34 cellular contexts compared by ENCODE assay signal in genomic region chr15:70770863-70771262, GRCh38. TPM values are rescaled to one million over a fixed set of nuclear protein-coding genes. Genes with fewer than 3 reads are reported as not detected.
DNase-seq lines count a peak whose midpoint lies in the region; ATAC-seq, FAIRE-seq and TF ChIP-seq lines count a peak whose summit lies in the region.
"Had no signal": no experiment of that assay in that cellular context is flagged by ENCODE, and none has a peak within 500 bp of the region (broad histone marks: within the 10 kb centered on the region; RNA-seq: fewer than 3 reads in every experiment).

No MANE protein-coding gene starts in this region.

- H3K4me3 Mint-ChIP-seq in activated naive CD8-positive, alpha-beta T cell treated with anti-CD3 and anti-CD28 coated beads, Interleukin-2, amount 50 U/mL, for 24 hours: no peak overlapping the region
- H3K4me3 Mint-ChIP-seq: activated naive CD8-positive, alpha-beta T cell; central memory CD8-positive, alpha-beta T cell; dendritic cell treated with granulocyte-macrophage colony-stimulating factor and Interleukin-4, amounts not matched to agents 40 ng/mL and 50 ng/mL, for 4 days; natural killer cell treated with Interleukin-12 subunit alpha and Interleukin-12 subunit beta and Interleukin-15 and Interleukin-18, amount 100 ng/mL, for 72 hours; T-cell had no signal

- no peaks in the 10 kb centered on the region for H3K36me3 Mint-ChIP-seq in activated naive CD8-positive, alpha-beta T cell treated with anti-CD3 and anti-CD28 coated beads, Interleukin-2, amount 50 U/mL, for 24 hours (ENCODE audit: low read depth)
- H3K36me3 Mint-ChIP-seq: activated naive CD8-positive, alpha-beta T cell; natural killer cell treated with Interleukin-12 subunit alpha and Interleukin-12 subunit beta and Interleukin-15 and Interleukin-18, amount 100 ng/mL, for 72 hours; T-cell had no signal

- ATAC-seq in pancreas (peak in 3 of 4 donors; percentile 14 to 55 (median 45)), GM18520 (IDR thresholded peaks at IDR 0.05; ENCODE audit: unreplicated experiment) (no peak), HG03196 (IDR thresholded peaks at IDR 0.05; ENCODE audit: unreplicated experiment) (no peak), HG03342 (IDR thresholded peaks at IDR 0.05; ENCODE audit: unreplicated experiment) (no peak)
- ATAC-seq in activated naive CD8-positive, alpha-beta T cell treated with anti-CD3 and anti-CD28 coated beads, Interleukin-2, amount 50 U/mL, for 24 hours: no peak
- ATAC-seq: HepG2; natural killer cell treated with Interleukin-12 subunit alpha and Interleukin-12 subunit beta and Interleukin-15 and Interleukin-18, amount 100 ng/mL, for 72 hours; T-cell had no signal

- H3K27me3 ChIP-seq in endothelial cell of umbilical vein (ENCODE audit: control insufficient read depth in 2 of 2, insufficient read depth in 2 of 2, low read length in 2 of 2) (no peaks in the 10 kb centered on the region), pancreas (no peaks in the 10 kb centered on the region)
- H3K27me3 ChIP-seq: ascending aorta; BLaER1 treated with 17β-estradiol and CSF1 and Interleukin-3, amounts not matched to agents 10 nM and 100 nM; upper lobe of left lung had no signal

- no peak overlapping the region for H3K27ac ChIP-seq in HEK293 (ENCODE audit: extremely low read depth, low read depth, low read length)
- H3K27ac ChIP-seq in RWPE1: no peak overlapping the region
- peak overlapping the region; percentile 60 for H3K27ac ChIP-seq in endothelial cell of umbilical vein (ENCODE audit: insufficient read depth, low read depth, low read length)
- no peak overlapping the region for H3K27ac ChIP-seq in pancreas
- H3K27ac ChIP-seq: ascending aorta; BLaER1 treated with 17β-estradiol and CSF1 and Interleukin-3, amounts not matched to agents 10 nM and 100 nM; HL-60; skin epidermis; upper lobe of left lung had no signal

- intact Hi-C loops in endothelial cell of umbilical vein (cut with micrococcal nuclease) (no loop called here), pancreas (cut with DNase I) (no loop called here)

- no peaks in the 10 kb centered on the region for H3K9me1 ChIP-seq in endothelial cell of umbilical vein (replicated peaks; ENCODE audit: control insufficient read depth, extremely low read depth, insufficient read depth, low read length)

- H3K4me1 Mint-ChIP-seq in activated naive CD8-positive, alpha-beta T cell treated with anti-CD3 and anti-CD28 coated beads, Interleukin-2, amount 50 U/mL, for 24 hours: peaks cover 9% of the 10 kb centered on the region
- H3K4me1 Mint-ChIP-seq: central memory CD8-positive, alpha-beta T cell had no signal

- H3K9me3 Mint-ChIP-seq in activated naive CD8-positive, alpha-beta T cell treated with anti-CD3 and anti-CD28 coated beads, Interleukin-2, amount 50 U/mL, for 24 hours: no peaks in the 10 kb centered on the region
- H3K9me3 Mint-ChIP-seq: central memory CD8-positive, alpha-beta T cell; dendritic cell treated with granulocyte-macrophage colony-stimulating factor and Interleukin-4, amounts not matched to agents 40 ng/mL and 50 ng/mL, for 4 days; natural killer cell treated with Interleukin-12 subunit alpha and Interleukin-12 subunit beta and Interleukin-15 and Interleukin-18, amount 100 ng/mL, for 72 hours; T-cell had no signal

- dilution Hi-C loops in endothelial cell of umbilical vein (cut with MboI; ENCODE audit: extremely low pct_ligation_motif_present, low sequenced_read_pairs): no loop called here

- no peak overlapping the region for H3K27ac Mint-ChIP-seq in activated naive CD8-positive, alpha-beta T cell treated with anti-CD3 and anti-CD28 coated beads, Interleukin-2, amount 50 U/mL, for 24 hours
- H3K27ac Mint-ChIP-seq: activated naive CD8-positive, alpha-beta T cell; dendritic cell treated with granulocyte-macrophage colony-stimulating factor and Interleukin-4, amounts not matched to agents 40 ng/mL and 50 ng/mL, for 4 days; natural killer cell treated with Interleukin-12 subunit alpha and Interleukin-12 subunit beta and Interleukin-15 and Interleukin-18, amount 100 ng/mL, for 72 hours; T-cell had no signal

- H3K4me1 ChIP-seq in HEK293 (ENCODE audit: control insufficient read depth, insufficient read depth, low read length): peaks cover 23% of the 10 kb centered on the region
- H3K4me1 ChIP-seq in endothelial cell of umbilical vein (ENCODE audit: control insufficient read depth, extremely low read depth, insufficient read depth, low read length): peaks cover 42% of the 10 kb centered on the region
- H3K4me1 ChIP-seq in pancreas: no peaks in the 10 kb centered on the region

- 57 to 60% methylated on average over 3 of the region's 3 CpGs for WGBS in pancreas, 2 donors

- TF ChIP-seq POLR2A in endothelial cell of umbilical vein (IDR thresholded peaks at IDR 0.05; ENCODE audit: low read depth, low read length): no peak

- peaks cover 3% of the 10 kb centered on the region for H3K27me3 Mint-ChIP-seq in activated naive CD8-positive, alpha-beta T cell treated with anti-CD3 and anti-CD28 coated beads, Interleukin-2, amount 50 U/mL, for 24 hours
- H3K27me3 Mint-ChIP-seq: dendritic cell treated with granulocyte-macrophage colony-stimulating factor and Interleukin-4, amounts not matched to agents 40 ng/mL and 50 ng/mL, for 4 days had no signal

- peak; percentile 64 for FAIRE-seq in endothelial cell of umbilical vein (lab: Jason Lieb, UNC)
- FAIRE-seq in pancreas (lab: Jason Lieb, UNC): no peak
- FAIRE-seq: endometrium, HepG2 had no signal

- DNase-seq in RWPE1 (ENCODE audit: low spot score): peak; percentile 78
- DNase-seq in endothelial cell of umbilical vein (ENCODE audit: low read depth, low spot score): peak; percentile 51
- DNase-seq in pancreas: no peak
- DNase-seq in activated naive CD8-positive, alpha-beta T cell treated with anti-CD3 and anti-CD28 coated beads, Interleukin-2, amount 50 U/mL, for 24 hours: no peak
- DNase-seq: activated CD4-positive, CD25-positive, alpha-beta regulatory T cell treated with anti-CD3 and anti-CD28 coated beads, Interleukin-2, amount 50 U/mL, for 72 hours; activated effector memory CD4-positive, alpha-beta T cell treated with Interleukin-2 at 50 U/mL for 16 hours; activated T-cell treated with anti-CD3 and anti-CD28 coated beads for 4 hours; COR-L47; DMS53; GDM1; HCEC 1CT; Kasumi-1; NCI-H1048; NCI-H187; NCI-H2171; NCI-H524 treated with DMSO at 0.1 percent for 48 hours; retina; stimulated activated CD4-positive, alpha-beta T cell treated with anti-CD3 and anti-CD28 coated beads, Interleukin-2, amount 100 ng/mL, for 24 hours; T-cell; upper lobe of left lung had no signal

- no TSS peak for BruUV-seq in endothelial cell of umbilical vein (replicated peaks; lab: Mats Ljungman, UMichigan)

- H2AFZ ChIP-seq in endothelial cell of umbilical vein (ENCODE audit: low read depth, low read length): peak overlapping the region; percentile 18

- no peak overlapping the region for H3K9ac ChIP-seq in endothelial cell of umbilical vein (replicated peaks; ENCODE audit: extremely low read depth, insufficient read depth, low read length)
- H3K9ac ChIP-seq: BLaER1 treated with 17β-estradiol and CSF1 and Interleukin-3, amounts not matched to agents 10 nM and 100 nM had no signal

- H3K4me3 ChIP-seq in HEK293 (ENCODE audit: low read depth, low read length) (no peak overlapping the region), endothelial cell of umbilical vein (replicated peaks in 1 of 3; ENCODE audit: insufficient read depth in 1 of 3, low read depth in 1 of 3, low read length in 3 of 3) (no peak overlapping the region), pancreas (no peak overlapping the region)
- H3K4me3 ChIP-seq: ascending aorta; BLaER1 treated with 17β-estradiol and CSF1 and Interleukin-3, amounts not matched to agents 10 nM and 100 nM; skin epidermis; upper lobe of left lung had no signal

- POLR2A ChIA-PET in HEK293 (lab: Yijun Ruan, JAX): no interaction called here
- POLR2A ChIA-PET in RWPE1 (lab: Yijun Ruan, JAX; ENCODE audit: low non-redundant PET): no interaction called here
- POLR2A ChIA-PET in endothelial cell of umbilical vein (lab: Charles Lee): interaction anchor here (0.7 kb wide), 1 partner anchor 9 kb away, joined by 5 read pairs; no protein-coding TSS in a partner anchor

- TF ChIP-seq CTCF in HEK293 (tag by site-specific recombination; IDR thresholded peaks at IDR 0.05) (no peak), RWPE1 (conservative IDR thresholded peaks at IDR 0.05; ENCODE audit: low read depth) (no peak), endothelial cell of umbilical vein (IDR thresholded peaks at IDR 0.05; ENCODE audit: extremely low read depth in 1 of 2, insufficient read depth in 1 of 2, low read depth in 1 of 2, low read length in 2 of 2) (no peak), pancreas (IDR thresholded peaks at IDR 0.05) (no peak)

- H3K36me3 ChIP-seq in HEK293 (ENCODE audit: control insufficient read depth in 2 of 2, insufficient read depth in 1 of 2, low read length in 2 of 2) (no peaks in the 10 kb centered on the region), endothelial cell of umbilical vein (ENCODE audit: control insufficient read depth in 2 of 2, extremely low read depth in 1 of 2, insufficient read depth in 2 of 2, low read length in 2 of 2) (no peaks in the 10 kb centered on the region), pancreas (no peaks in the 10 kb centered on the region)
- H3K36me3 ChIP-seq: ascending aorta; BLaER1 treated with 17β-estradiol and CSF1 and Interleukin-3, amounts not matched to agents 10 nM and 100 nM; upper lobe of left lung had no signal

- H3K79me2 ChIP-seq in endothelial cell of umbilical vein (ENCODE audit: control insufficient read depth, insufficient read depth, low read length): no peaks in the 10 kb centered on the region

- H4K20me1 ChIP-seq in endothelial cell of umbilical vein (replicated peaks; ENCODE audit: control insufficient read depth, extremely low read depth, insufficient read depth, low read length): no peaks in the 10 kb centered on the region
- H4K20me1 ChIP-seq: BLaER1 treated with 17β-estradiol and CSF1 and Interleukin-3, amounts not matched to agents 10 nM and 100 nM had no signal

- CTCF ChIA-PET in HEK293 (lab: Yijun Ruan, JAX) (interaction anchor here (0.6 kb wide), 1 partner anchor 102 kb away, joined by 4 read pairs; no protein-coding TSS in a partner anchor), RWPE1 (lab: Yijun Ruan, JAX) (interaction anchor here (0.6 to 0.7 kb wide), 2 partner anchors 24 to 76 kb away, joined by 3 read pairs; no protein-coding TSS in a partner anchor), endothelial cell of umbilical vein (lab: Charles Lee) (interaction anchor here (0.7 to 1.7 kb wide), 11 partner anchors 8 to 104 kb away, joined by 3 to 16 read pairs (median 4); no protein-coding TSS in a partner anchor)

- no peaks in the 10 kb centered on the region for H3K9me3 ChIP-seq in HEK293 (ENCODE audit: control insufficient read depth, insufficient read depth, low read depth, low read length)
- H3K9me3 ChIP-seq in endothelial cell of umbilical vein (replicated peaks; ENCODE audit: control insufficient read depth, insufficient read depth, low read length): no peaks in the 10 kb centered on the region
- H3K9me3 ChIP-seq in pancreas: no peaks in the 10 kb centered on the region
- H3K9me3 ChIP-seq: ascending aorta; BLaER1 treated with 17β-estradiol and CSF1 and Interleukin-3, amounts not matched to agents 10 nM and 100 nM; upper lobe of left lung had no signal

- H3K4me2 ChIP-seq in endothelial cell of umbilical vein (ENCODE audit: insufficient read depth, low read length): peak overlapping the region; percentile 47
- H3K4me2 ChIP-seq: BLaER1 treated with 17β-estradiol and CSF1 and Interleukin-3, amounts not matched to agents 10 nM and 100 nM had no signal

RNA-seq across cellular contexts. Expression of gene UACA, which starts 7.5 kb away (rescaled TPM):
- total RNA-seq in endothelial cell of umbilical vein (270 and 292 TPM in 2 replicates), pancreas (10 to 100 TPM; 15.4 to 29.5 (median 19.7) TPM)
- polyA plus RNA-seq in endothelial cell of umbilical vein (167 and 219 TPM in 2 replicates), pancreas (10 to 100 TPM; 24.0 to 39.5 TPM)
- polyA plus RNA-seq in endothelial cell of umbilical vein (2011; cell fraction: cytosol; rRNA removed): 80.1 and 99.7 TPM in 2 replicates
- 468 and 497 TPM in 2 replicates for polyA plus RNA-seq in endothelial cell of umbilical vein (2011; cell fraction: nucleus; rRNA removed)
- 81.1 and 104 TPM in 2 replicates for polyA plus RNA-seq in endothelial cell of umbilical vein (2012)
- polyA minus RNA-seq in endothelial cell of umbilical vein: 784 and 840 TPM in 2 replicates
- polyA minus RNA-seq in endothelial cell of umbilical vein (2011; cell fraction: cytosol; rRNA and poly(A)+ RNA removed): 17.6 TPM
- polyA minus RNA-seq in endothelial cell of umbilical vein (2011; cell fraction: nucleus; rRNA and poly(A)+ RNA removed): 795 and 1,008 TPM in 2 replicates

Comparison
In these comparisons a context has a peak if more than half of its experiments do, and no peak if none do; other contexts are left out.
1. DNase-seq: peak in RWPE1 (single experiment) and endothelial cell of umbilical vein (single experiment); none in pancreas (0 of 6) and activated naive CD8-positive, alpha-beta T cell treated with anti-CD3 and anti-CD28 coated beads, Interleukin-2, amount 50 U/mL, for 24 hours (single experiment).
2. ATAC-seq: peak in pancreas (3 of 4); none in GM18520 (single experiment), HG03196 (single experiment), activated naive CD8-positive, alpha-beta T cell treated with anti-CD3 and anti-CD28 coated beads, Interleukin-2, amount 50 U/mL, for 24 hours (single experiment) and HG03342 (single experiment).